10 cellular contexts compared by ENCODE assay signal in the genomic region with DNA sequence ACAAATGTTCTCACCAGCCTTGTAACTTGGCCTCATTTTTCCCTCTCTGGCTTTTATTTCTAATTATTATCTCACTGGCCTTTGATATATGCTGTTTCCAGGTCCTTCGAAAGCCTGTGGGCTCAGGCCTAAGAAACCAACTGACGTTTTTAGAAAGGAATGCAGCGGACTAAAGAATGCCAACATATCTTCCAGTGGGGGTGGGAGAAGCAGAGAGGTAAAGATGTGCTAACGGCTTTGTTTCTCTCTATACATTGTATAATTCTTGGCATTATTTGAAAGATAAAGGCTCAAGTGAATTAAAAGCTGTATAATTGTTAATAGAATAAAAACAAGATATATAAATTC. TPM values are rescaled to one million over a fixed set of nuclear protein-coding genes. Genes with fewer than 3 reads are reported as not detected.
DNase-seq lines count a peak whose midpoint lies in the region; TF ChIP-seq lines count a peak whose summit lies in the region.
"Had no signal": no experiment of that assay in that cellular context is flagged by ENCODE, and none has a peak within 500 bp of the region (broad histone marks: within the 10 kb centered on the region; RNA-seq: fewer than 3 reads in every experiment).

No MANE protein-coding gene starts in this region.

- TF ChIP-seq CTCF in chondrocyte (IDR thresholded peaks at IDR 0.05): no peak
- TF ChIP-seq CTCF in transverse colon (IDR thresholded peaks at IDR 0.05): no peak
- TF ChIP-seq CTCF in prostate gland (IDR thresholded peaks at IDR 0.05): no peak

- intact Hi-C loops in transverse colon (cut with DNase I; ENCODE audit: low total_unique reads): no loop called here
- intact Hi-C loops in prostate gland (cut with DNase I): no loop called here

- in situ Hi-C loops in transverse colon (cut with MboI; ENCODE audit: low pct_ligation_motif_present in 1 of 4, low pct_unique_long_range_greater_than_20kb in 1 of 4, low sequenced_read_pairs in 3 of 4): no loop called here

- H3K9me3 ChIP-seq in transverse colon (no peaks in the 10 kb centered on the region), prostate gland (no peaks in the 10 kb centered on the region)
- H3K9me3 ChIP-seq: HAP-1 had no signal

- no peaks in the 10 kb centered on the region for H3K36me3 ChIP-seq in transverse colon
- no peaks in the 10 kb centered on the region for H3K36me3 ChIP-seq in prostate gland
- H3K36me3 ChIP-seq: HAP-1 had no signal

- peaks cover 0 to 4% (median 0%) of the 10 kb centered on the region in 4 donors for H3K4me1 ChIP-seq in transverse colon
- no peaks in the 10 kb centered on the region for H3K4me1 ChIP-seq in prostate gland (replicated peaks)
- H3K4me1 ChIP-seq: HAP-1 had no signal

- H3K27me3 ChIP-seq in transverse colon (no peaks in the 10 kb centered on the region), prostate gland (replicated peaks; ENCODE audit: insufficient read depth) (no peaks in the 10 kb centered on the region)

- no peak overlapping the region for H3K4me3 Mint-ChIP-seq in chondrocyte (ENCODE audit: unreplicated experiment)
- H3K4me3 Mint-ChIP-seq: activated T-cell treated with anti-CD3 and anti-CD28 coated beads, Interleukin-2, amount 50 U/mL, for 24 hours had no signal

- no peaks in the 10 kb centered on the region for H3K36me3 Mint-ChIP-seq in chondrocyte (ENCODE audit: low read depth)

- TF ChIP-seq EP300 in transverse colon (IDR thresholded peaks at IDR 0.05; ENCODE audit: low read depth): no peak

- H3K27me3 Mint-ChIP-seq in chondrocyte (ENCODE audit: low read depth): no peaks in the 10 kb centered on the region

- H3K27ac ChIP-seq in transverse colon (peak overlapping the region in 3 of 4 donors; percentile 0 to 32 (median 22)), prostate gland (no peak overlapping the region), substantia nigra (ENCODE audit: low read depth, low read length, poor library complexity, severe bottlenecking) (no peak overlapping the region)
- H3K27ac ChIP-seq: KMS-11 had no signal

- DNase-seq in HS-5 (ENCODE audit: low read depth): peak; percentile 82
- no peak for DNase-seq in chondrocyte (ENCODE audit: low spot score)
- peak; percentile 92 for DNase-seq in kidney glomerular epithelial cell (lab: John Stamatoyannopoulos, UW)
- DNase-seq in transverse colon: no peak
- DNase-seq in prostate gland (ENCODE audit: low spot score): no peak
- no peak for DNase-seq in substantia nigra (lab: John Stamatoyannopoulos, UW)
- DNase-seq in DMS53 (lab: John Stamatoyannopoulos, UW): no peak
- DNase-seq: activated T-cell treated with anti-CD3 and anti-CD28 coated beads, Interleukin-2, amount 50 U/mL, for 24 hours had no signal

- H3K4me1 Mint-ChIP-seq in chondrocyte (ENCODE audit: low read depth): peaks cover 22% of the 10 kb centered on the region

- no peak for TF ChIP-seq POLR2A in transverse colon (IDR thresholded peaks at IDR 0.05)
- no peak for TF ChIP-seq POLR2A in prostate gland (IDR thresholded peaks at IDR 0.05)

- WGBS in transverse colon (ENCODE audit: low coverage in 1 of 2), 2 donors: 40 to 51% methylated on average over 4 of the region's 4 CpGs
- 37% methylated on average over 4 of the region's 4 CpGs for WGBS in prostate gland

- peak overlapping the region; percentile 92 for H3K27ac Mint-ChIP-seq in chondrocyte (ENCODE audit: unreplicated experiment)
- H3K27ac Mint-ChIP-seq: activated T-cell treated with anti-CD3 and anti-CD28 coated beads, Interleukin-2, amount 50 U/mL, for 24 hours had no signal

- H3K9me3 Mint-ChIP-seq in chondrocyte (ENCODE audit: low read depth): peaks cover 3% of the 10 kb centered on the region

- H3K4me3 ChIP-seq in transverse colon (no peak overlapping the region), prostate gland (no peak overlapping the region)
- H3K4me3 ChIP-seq: HAP-1 had no signal

RNA-seq across cellular contexts. Expression of a gene that starts 28.2 kb away (rescaled TPM):
- total RNA-seq in chondrocyte (not detected in 3 replicates), transverse colon (not detected), prostate gland (not detected)

RNA-seq across cellular contexts. Expression of a gene that starts 35.3 kb away (rescaled TPM):
- total RNA-seq in chondrocyte (not detected in 3 replicates), transverse colon (not detected), prostate gland (not detected)

Comparison
In these comparisons a context has a peak if more than half of its experiments do, and no peak if none do; other contexts are left out.
1. DNase-seq: peak in HS-5 (single experiment) and kidney glomerular epithelial cell (single experiment); none in chondrocyte (single experiment), transverse colon (single experiment), prostate gland (single experiment), substantia nigra (0 of 49) and DMS53 (single experiment).
2. H3K27ac ChIP-seq: peak in transverse colon (3 of 4); none in prostate gland (0 of 2) and substantia nigra (single experiment).